In genomic region chr20:503048-503737, GRCh38 we compare ENCODE assay signal across 30 cellular contexts.
"Had no signal": no experiment of that assay in that cellular context is flagged by ENCODE, and none has a peak within 500 bp of the region (broad histone marks: within the 10 kb centered on the region; RNA-seq: fewer than 3 reads in every experiment).

No MANE protein-coding gene starts in this region.

- H3K4me3 Mint-ChIP-seq: activated CD4-positive, alpha-beta memory T cell treated with anti-CD3 and anti-CD28 coated beads for 36 hours; activated CD4-positive, alpha-beta T cell treated with anti-CD3 and anti-CD28 coated beads for 36 hours; activated CD4-positive, alpha-beta T cell treated with anti-CD3 and anti-CD28 coated beads, Interleukin-2, amount 10 ng/mL, durations not matched to agents 24 days and 14 days; activated naive CD8-positive, alpha-beta T cell; activated T-cell treated with anti-CD3 and anti-CD28 coated beads, Interleukin-2, amount 50 U/mL, for 4 hours; activated T-helper 17 cell treated with anti-CD3 and anti-CD28 coated beads, Interleukin-2, amount 50 U/mL, for 72 hours had no signal

- ATAC-seq: activated CD4-positive, alpha-beta T cell treated with anti-CD3 and anti-CD28 coated beads for 36 hours; activated T-cell treated with anti-CD3 and anti-CD28 coated beads, Interleukin-2, amount 50 U/mL, for 4 hours; activated T-helper 17 cell treated with anti-CD3 and anti-CD28 coated beads, Interleukin-2, amount 50 U/mL, for 72 hours; esophagus mucosa; gastrocnemius medialis; heart left ventricle had no signal

- H3K27me3 ChIP-seq: brain microvascular endothelial cell, gastrocnemius medialis, heart left ventricle had no signal

- H3K9me3 ChIP-seq: gastrocnemius medialis, heart left ventricle had no signal

- FAIRE-seq: astrocyte, bronchial epithelial cell, colon, endometrium had no signal

- H3K4me1 Mint-ChIP-seq: activated CD4-positive, alpha-beta T cell treated with anti-CD3 and anti-CD28 coated beads for 36 hours had no signal

- DNase-seq: activated CD4-positive, alpha-beta memory T cell treated with anti-CD3 and anti-CD28 coated beads for 36 hours; activated CD4-positive, alpha-beta T cell treated with anti-CD3 and anti-CD28 coated beads for 36 hours; activated CD4-positive, alpha-beta T cell treated with anti-CD3 and anti-CD28 coated beads, Interleukin-2, amount 10 ng/mL, durations not matched to agents 24 days and 14 days; activated CD4-positive, CD25-positive, alpha-beta regulatory T cell; activated CD4-positive, CD25-positive, alpha-beta regulatory T cell treated with anti-CD3 and anti-CD28 coated beads, Interleukin-2, amount 50 U/mL, for 72 hours; activated CD8-positive, alpha-beta memory T cell treated with anti-CD3 and anti-CD28 coated beads for 24 hours; activated effector memory CD4-positive, alpha-beta T cell treated with Interleukin-2 at 50 U/mL for 16 hours; activated gamma-delta T cell treated with Interleukin-2 at 50 U/mL for 16 hours; activated naive CD4-positive, alpha-beta T cell treated with anti-CD3 and anti-CD28 coated beads, Interleukin-2, amount 50 U/mL, for 16 hours; activated naive CD4-positive, alpha-beta T cell treated with Interleukin-2 at 50 U/mL for 16 hours; activated T-cell treated with anti-CD3 and anti-CD28 coated beads, Interleukin-2, amount 50 U/mL, for 4 hours; amniotic stem cell; anterior cingulate cortex; brain microvascular endothelial cell; cortex of kidney; dermis blood vessel endothelial cell; effector CD4-positive, alpha-beta T cell; foreskin fibroblast; gastrocnemius medialis; glutamatergic neuron; heart left ventricle; T-helper 9 cell; WERI-Rb-1 had no signal

- H3K27ac Mint-ChIP-seq: activated CD4-positive, alpha-beta memory T cell treated with anti-CD3 and anti-CD28 coated beads for 36 hours; activated CD4-positive, alpha-beta T cell treated with anti-CD3 and anti-CD28 coated beads for 36 hours; activated naive CD8-positive, alpha-beta T cell; activated T-helper 17 cell treated with anti-CD3 and anti-CD28 coated beads, Interleukin-2, amount 50 U/mL, for 72 hours had no signal

- H3K9me3 Mint-ChIP-seq: activated CD4-positive, alpha-beta memory T cell treated with anti-CD3 and anti-CD28 coated beads for 36 hours; activated CD4-positive, alpha-beta T cell treated with anti-CD3 and anti-CD28 coated beads, Interleukin-2, amount 10 ng/mL, durations not matched to agents 24 days and 14 days; activated T-cell treated with anti-CD3 and anti-CD28 coated beads, Interleukin-2, amount 50 U/mL, for 4 hours; activated T-helper 17 cell treated with anti-CD3 and anti-CD28 coated beads, Interleukin-2, amount 50 U/mL, for 72 hours had no signal

- H3K4me3 ChIP-seq: gastrocnemius medialis, heart left ventricle had no signal

- H3K27me3 Mint-ChIP-seq: activated CD4-positive, alpha-beta memory T cell treated with anti-CD3 and anti-CD28 coated beads for 36 hours; activated CD4-positive, alpha-beta T cell treated with anti-CD3 and anti-CD28 coated beads for 36 hours; activated CD4-positive, alpha-beta T cell treated with anti-CD3 and anti-CD28 coated beads, Interleukin-2, amount 10 ng/mL, durations not matched to agents 24 days and 14 days; activated naive CD8-positive, alpha-beta T cell; activated T-helper 17 cell treated with anti-CD3 and anti-CD28 coated beads, Interleukin-2, amount 50 U/mL, for 72 hours had no signal

- H3K27ac ChIP-seq: brain microvascular endothelial cell, gastrocnemius medialis, heart left ventricle, WERI-Rb-1 had no signal
